In the genomic region with DNA sequence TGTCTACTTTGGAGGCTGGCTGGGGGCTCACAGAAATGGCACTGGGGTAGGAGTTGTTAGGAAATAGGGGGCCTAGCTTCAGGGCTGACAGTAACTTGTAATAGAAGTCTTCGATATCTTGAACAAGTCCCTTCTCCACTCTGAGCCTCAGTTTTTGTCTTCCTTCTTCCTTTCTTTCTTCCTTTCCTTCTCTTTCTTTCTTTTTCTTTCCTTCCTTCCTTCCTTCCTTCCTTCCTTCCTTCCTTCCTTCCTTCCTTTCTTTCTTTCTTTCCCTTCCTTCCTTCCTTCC, we compare ENCODE assay signal across 1 cellular context.
TF ChIP-seq lines count a peak whose summit lies in the region.

No MANE protein-coding gene starts in this region.

TF ChIP-seq in K562, 482 proteins besides CTCF, POLR2A, EP300 and RAD21:
- TF ChIP-seq, protein P1, sequence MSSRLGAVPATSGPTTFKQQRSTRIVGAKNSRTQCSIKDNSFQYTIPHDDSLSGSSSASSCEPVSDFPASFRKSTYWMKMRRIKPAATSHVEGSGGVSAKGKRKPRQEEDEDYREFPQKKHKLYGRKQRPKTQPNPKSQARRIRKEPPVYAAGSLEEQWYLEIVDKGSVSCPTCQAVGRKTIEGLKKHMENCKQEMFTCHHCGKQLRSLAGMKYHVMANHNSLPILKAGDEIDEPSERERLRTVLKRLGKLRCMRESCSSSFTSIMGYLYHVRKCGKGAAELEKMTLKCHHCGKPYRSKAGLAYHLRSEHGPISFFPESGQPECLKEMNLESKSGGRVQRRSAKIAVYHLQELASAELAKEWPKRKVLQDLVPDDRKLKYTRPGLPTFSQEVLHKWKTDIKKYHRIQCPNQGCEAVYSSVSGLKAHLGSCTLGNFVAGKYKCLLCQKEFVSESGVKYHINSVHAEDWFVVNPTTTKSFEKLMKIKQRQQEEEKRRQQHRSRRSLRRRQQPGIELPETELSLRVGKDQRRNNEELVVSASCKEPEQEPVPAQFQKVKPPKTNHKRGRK (tag; IDR thresholded peaks at IDR 0.05) = peak; percentile 89
- TF ChIP-seq RFX7 (CRISPR knock-in tag; IDR thresholded peaks at IDR 0.05) (no peak), HMG20B (CRISPR knock-in tag; IDR thresholded peaks at IDR 0.05) (no peak)
TF ChIP-seq in K562: peak in this region for 1.
